Comparison of ENCODE assay signal across 17 cellular contexts in the genomic region with DNA sequence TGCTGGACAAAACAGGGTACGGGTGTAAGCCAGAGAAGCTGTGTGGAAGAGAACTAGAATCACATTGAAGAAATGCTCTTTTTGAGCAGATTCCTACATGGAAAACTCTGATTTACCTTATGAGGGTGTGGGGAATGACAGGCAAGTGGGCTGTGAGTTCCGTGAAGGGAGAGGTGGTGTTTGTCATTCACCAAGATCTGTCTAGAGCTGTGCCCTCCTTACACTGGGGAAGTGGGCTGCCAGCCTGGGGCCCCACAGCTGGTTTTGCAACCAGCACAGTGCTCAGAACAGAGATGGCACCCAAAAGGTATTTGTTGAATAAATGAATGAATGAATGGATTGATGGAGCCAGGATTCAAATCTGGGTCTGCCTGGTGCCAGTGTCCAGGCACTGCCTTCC.
DNase-seq lines count a peak whose midpoint lies in the region; ATAC-seq and TF ChIP-seq lines count a peak whose summit lies in the region.
"Had no signal": no experiment of that assay in that cellular context is flagged by ENCODE, and none has a peak within 500 bp of the region (broad histone marks: within the 10 kb centered on the region; RNA-seq: fewer than 3 reads in every experiment).

No MANE protein-coding gene starts in this region.

- intact Hi-C loops in dendritic cell treated with granulocyte-macrophage colony-stimulating factor and Interleukin-4, amounts not matched to agents 40 ng/mL and 50 ng/mL, for 4 days (cut with micrococcal nuclease): loop anchor here (5.0 kb wide), 1 partner anchor 82 kb away; no protein-coding TSS in a partner anchor

- no peaks in the 10 kb centered on the region for H3K9me3 Mint-ChIP-seq in dendritic cell treated with granulocyte-macrophage colony-stimulating factor and Interleukin-4, amounts not matched to agents 40 ng/mL and 50 ng/mL, for 4 days
- H3K9me3 Mint-ChIP-seq: CD4-positive, CD25-positive, alpha-beta regulatory T cell; CD8-positive, alpha-beta memory T cell had no signal

- peaks cover 17% of the 10 kb centered on the region for H3K4me1 Mint-ChIP-seq in dendritic cell treated with granulocyte-macrophage colony-stimulating factor and Interleukin-4, amounts not matched to agents 40 ng/mL and 50 ng/mL, for 4 days (ENCODE audit: low read depth)
- H3K4me1 Mint-ChIP-seq: CD8-positive, alpha-beta memory T cell had no signal

- no peaks in the 10 kb centered on the region for H3K27me3 Mint-ChIP-seq in dendritic cell treated with granulocyte-macrophage colony-stimulating factor and Interleukin-4, amounts not matched to agents 40 ng/mL and 50 ng/mL, for 4 days
- H3K27me3 Mint-ChIP-seq: CD4-positive, CD25-positive, alpha-beta regulatory T cell; CD8-positive, alpha-beta memory T cell had no signal

- H3K27ac Mint-ChIP-seq in dendritic cell treated with granulocyte-macrophage colony-stimulating factor and Interleukin-4, amounts not matched to agents 40 ng/mL and 50 ng/mL, for 4 days: peak overlapping the region; percentile 21
- H3K27ac Mint-ChIP-seq: CD4-positive, CD25-positive, alpha-beta regulatory T cell had no signal

- peaks cover 7% of the 10 kb centered on the region for H3K36me3 Mint-ChIP-seq in dendritic cell treated with granulocyte-macrophage colony-stimulating factor and Interleukin-4, amounts not matched to agents 40 ng/mL and 50 ng/mL, for 4 days (ENCODE audit: low read depth)
- H3K36me3 Mint-ChIP-seq: CD4-positive, CD25-positive, alpha-beta regulatory T cell; CD8-positive, alpha-beta memory T cell had no signal

- peak; percentile 15 for DNase-seq in NCI-H69 (lab: John Stamatoyannopoulos, UW)
- DNase-seq in substantia nigra (lab: John Stamatoyannopoulos, UW): no peak
- no peak for DNase-seq in NCI-H2196 (lab: John Stamatoyannopoulos, UW; ENCODE audit: unreplicated experiment)
- no peak for DNase-seq in DMS53 (lab: John Stamatoyannopoulos, UW)
- DNase-seq: ACHN; BE2C; C1 segment of cervical spinal cord; CD4-positive, CD25-positive, alpha-beta regulatory T cell; CD8-positive, alpha-beta memory T cell; COR-L47; DMS 273 treated with DMSO at 0.1 percent for 48 hours; GM23248; HCEC 1CT; IMR-90 had no signal

- H3K27ac ChIP-seq in VCaP (peak overlapping the region; percentile 71; the same call in 1 of the 2 replicates), substantia nigra (ENCODE audit: low read depth, low read length, poor library complexity, severe bottlenecking) (peak overlapping the region; percentile 54)
- H3K27ac ChIP-seq: GM23248 had no signal

- no peak overlapping the region for H3K4me3 Mint-ChIP-seq in dendritic cell treated with granulocyte-macrophage colony-stimulating factor and Interleukin-4, amounts not matched to agents 40 ng/mL and 50 ng/mL, for 4 days
- H3K4me3 Mint-ChIP-seq: CD8-positive, alpha-beta memory T cell had no signal

- no peak for ATAC-seq in HG03135 (IDR thresholded peaks at IDR 0.05; ENCODE audit: unreplicated experiment)

- TF ChIP-seq CTCF in VCaP (conservative IDR thresholded peaks at IDR 0.05): no peak
